In the genomic region with DNA sequence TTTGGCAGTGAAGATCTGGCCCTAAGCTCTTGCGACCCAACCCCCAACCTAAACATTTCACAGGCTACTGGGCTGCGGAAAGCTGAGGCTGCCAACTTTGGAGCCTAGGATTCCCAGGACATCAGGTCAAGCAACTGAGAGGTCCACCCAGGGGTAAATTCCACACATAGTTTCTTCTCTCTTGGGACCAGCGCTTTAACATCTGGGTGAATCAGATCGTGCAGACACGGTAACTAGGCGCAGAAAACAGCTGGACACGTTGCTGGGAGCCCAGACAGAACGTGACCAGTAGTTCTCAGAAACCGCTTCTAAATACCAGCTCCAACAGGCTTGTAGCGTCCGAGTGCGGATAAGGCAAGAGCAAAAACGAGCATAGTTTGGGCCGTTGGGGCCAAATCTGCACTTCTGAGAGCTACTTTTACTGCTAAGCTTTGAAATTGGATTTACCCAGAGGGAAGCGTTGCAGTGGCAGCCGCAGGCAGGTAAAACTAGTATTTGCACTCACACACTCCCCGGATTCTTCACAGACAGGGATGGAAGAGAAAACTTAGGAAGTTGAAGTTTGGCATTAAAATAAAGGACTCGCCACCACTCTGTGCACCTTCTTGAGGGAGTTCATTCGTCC, we compare ENCODE assay signal across 8 cellular contexts. TPM values are rescaled to one million over a fixed set of nuclear protein-coding genes. Genes with fewer than 3 reads are reported as not detected.
DNase-seq lines count a peak whose midpoint lies in the region; ATAC-seq and TF ChIP-seq lines count a peak whose summit lies in the region.

No MANE protein-coding gene starts in this region.

- H3K27ac ChIP-seq in ectodermal cell (ENCODE audit: insufficient read depth, low read depth, low read length, poor library complexity, severe bottlenecking) (peak overlapping the region; percentile 98), mesenchymal stem cell (ENCODE audit: low read length, poor library complexity, severe bottlenecking) (peak overlapping the region; percentile 97), urinary bladder (ENCODE audit: low read depth) (peak overlapping the region; percentile 71)

- H4K91ac ChIP-seq in mesenchymal stem cell (ENCODE audit: low read length): no peak overlapping the region

- no peak overlapping the region for H3K23ac ChIP-seq in mesenchymal stem cell (ENCODE audit: low read length in 2 of 2)

- H3K9me3 ChIP-seq in ectodermal cell (ENCODE audit: control insufficient read depth, low read length) (no peaks in the 10 kb centered on the region), mesenchymal stem cell (ENCODE audit: control insufficient read depth, low read length) (no peaks in the 10 kb centered on the region)

- H3K27me3 ChIP-seq in ectodermal cell (ENCODE audit: control insufficient read depth, insufficient read depth, low read length, poor library complexity, severe bottlenecking) (no peaks in the 10 kb centered on the region), mesenchymal stem cell (ENCODE audit: control insufficient read depth in 1 of 2, insufficient read depth in 1 of 2, low read length in 2 of 2) (no peaks in the 10 kb centered on the region)

- no peak overlapping the region for H2AK5ac ChIP-seq in mesenchymal stem cell (ENCODE audit: low read length, severe bottlenecking)

- H3K9ac ChIP-seq in mesenchymal stem cell (ENCODE audit: low read length): peak overlapping the region; percentile 96

- no peak overlapping the region for H2BK120ac ChIP-seq in mesenchymal stem cell (ENCODE audit: low read depth, low read length)

- H2BK5ac ChIP-seq in mesenchymal stem cell (ENCODE audit: low read depth, low read length, poor library complexity, severe bottlenecking): peak overlapping the region; percentile 93

- no peak overlapping the region for H2AFZ ChIP-seq in mesenchymal stem cell (ENCODE audit: low read depth, low read length)

- peak overlapping the region; percentile 77 for H3K4me2 ChIP-seq in mesenchymal stem cell (ENCODE audit: low read length, poor library complexity, severe bottlenecking)

- H2BK12ac ChIP-seq in mesenchymal stem cell (ENCODE audit: low read length in 2 of 2): peak overlapping the region in 1 of 2 experiments; percentile 27

- peak overlapping the region; percentile 69 for H3K4me3 ChIP-seq in AG09309 (ENCODE audit: control insufficient read depth, low read depth, low read length)
- peak overlapping the region; percentile 83 for H3K4me3 ChIP-seq in ectodermal cell (ENCODE audit: insufficient read depth, low read depth, low read length)
- H3K4me3 ChIP-seq in mesenchymal stem cell (ENCODE audit: insufficient read depth in 1 of 2, low read depth in 1 of 2, low read length in 2 of 2): peak overlapping the region; percentile 50 to 89
- peak overlapping the region; percentile 48 for H3K4me3 ChIP-seq in urinary bladder (ENCODE audit: low read depth, low read length)

- peak overlapping the region in 1 of 2 experiments; percentile 21 for H3K14ac ChIP-seq in mesenchymal stem cell (ENCODE audit: low read length in 2 of 2)

- H3K4me1 ChIP-seq in ectodermal cell (ENCODE audit: control insufficient read depth, insufficient read depth, low read length) (peaks cover 22% of the 10 kb centered on the region), mesenchymal stem cell (ENCODE audit: control insufficient read depth, insufficient read depth, low read depth, low read length) (peaks cover 3% of the 10 kb centered on the region), urinary bladder (ENCODE audit: insufficient read depth) (no peaks in the 10 kb centered on the region)

- no peaks in the 10 kb centered on the region for H3K36me3 ChIP-seq in ectodermal cell (ENCODE audit: control insufficient read depth, insufficient read depth, low read length)
- peaks cover 0 to 29% of the 10 kb centered on the region in 2 experiments for H3K36me3 ChIP-seq in mesenchymal stem cell (ENCODE audit: control insufficient read depth in 1 of 2, insufficient read depth in 2 of 2, low read depth in 1 of 2, low read length in 2 of 2)
- no peaks in the 10 kb centered on the region for H3K36me3 ChIP-seq in urinary bladder (ENCODE audit: insufficient read depth)

- H4K8ac ChIP-seq in mesenchymal stem cell (ENCODE audit: low read length): peak overlapping the region; percentile 10

- peak; percentile 23 for ATAC-seq in GM18517 (IDR thresholded peaks at IDR 0.05; ENCODE audit: unreplicated experiment)
- peak; percentile 31 for ATAC-seq in HG02981 (IDR thresholded peaks at IDR 0.05; ENCODE audit: unreplicated experiment)

- no peak overlapping the region for H2BK15ac ChIP-seq in mesenchymal stem cell (ENCODE audit: low read depth, poor library complexity, severe bottlenecking)

- 0 to 1% methylated on average over 19 of the region's 19 CpGs for WGBS in ectodermal cell, 2 experiments
- WGBS in mesenchymal stem cell: 2% methylated on average over 18 of the region's 19 CpGs
- WGBS in urinary bladder: under 1% methylated on average over 19 of the region's 19 CpGs

- peak overlapping the region; percentile 41 to 85 for H3K4ac ChIP-seq in mesenchymal stem cell (ENCODE audit: low read depth in 1 of 2, low read length in 2 of 2)

- TF ChIP-seq CTCF in AG09309 (IDR thresholded peaks at IDR 0.05; ENCODE audit: control insufficient read depth, insufficient read depth, low read depth, low read length, missing control alignments): no peak

- H3K18ac ChIP-seq in mesenchymal stem cell (ENCODE audit: low read depth in 1 of 2, low read length in 2 of 2): peak overlapping the region; percentile 40 to 58

- peak; percentile 52 for DNase-seq in AG09309 (ENCODE audit: low read depth)
- peak; percentile 44 for DNase-seq in RPMI8226
- peak; percentile 93 for DNase-seq in mesenchymal stem cell
- no peak for DNase-seq in NCI-H1417 treated with DMSO at 0.1 percent for 48 hours (lab: John Stamatoyannopoulos, UW)

- H3K79me1 ChIP-seq in mesenchymal stem cell (replicated peaks; ENCODE audit: low read length, poor library complexity, severe bottlenecking): no peaks in the 10 kb centered on the region

RNA-seq across cellular contexts. Expression of gene ITGA1, which starts 11.8 kb away (rescaled TPM):
- 3.0 TPM for polyA plus RNA-seq in ectodermal cell (2013, experiment 1 of 4)
- polyA plus RNA-seq in ectodermal cell (2013, experiment 2 of 4): 2.5 TPM
- polyA plus RNA-seq in ectodermal cell (2013, experiment 3 of 4): 3.0 TPM
- 4.1 TPM for polyA plus RNA-seq in ectodermal cell (2013, experiment 4 of 4)
- 202 TPM for polyA plus RNA-seq in mesenchymal stem cell (2013, experiment 1 of 2)
- 199 TPM for polyA plus RNA-seq in mesenchymal stem cell (2013, experiment 2 of 2)
- 303 TPM for total RNA-seq in urinary bladder
- 53.9 TPM for polyA plus RNA-seq in urinary bladder

RNA-seq across cellular contexts. Expression of gene PELO, which starts 11.8 kb away (rescaled TPM):
- polyA plus RNA-seq in ectodermal cell (2013, experiment 1 of 4): 11.3 TPM
- 10.7 TPM for polyA plus RNA-seq in ectodermal cell (2013, experiment 2 of 4)
- 9.7 TPM for polyA plus RNA-seq in ectodermal cell (2013, experiment 3 of 4)
- 10.7 TPM for polyA plus RNA-seq in ectodermal cell (2013, experiment 4 of 4)
- 37.4 TPM for polyA plus RNA-seq in mesenchymal stem cell (2013, experiment 1 of 2)
- polyA plus RNA-seq in mesenchymal stem cell (2013, experiment 2 of 2): 35.7 TPM
- 58.7 TPM for total RNA-seq in urinary bladder
- 38.0 TPM for polyA plus RNA-seq in urinary bladder
